In genomic region chr4:148055844-148056243, GRCh38 we compare ENCODE assay signal across 18 cellular contexts.
DNase-seq lines count a peak whose midpoint lies in the region; ATAC-seq and TF ChIP-seq lines count a peak whose summit lies in the region.
"Had no signal": no experiment of that assay in that cellular context is flagged by ENCODE, and none has a peak within 500 bp of the region (broad histone marks: within the 10 kb centered on the region; RNA-seq: fewer than 3 reads in every experiment).

No MANE protein-coding gene starts in this region.

- no peaks in the 10 kb centered on the region for H3K36me3 Mint-ChIP-seq in T-helper 17 cell (ENCODE audit: low read depth)
- H3K36me3 Mint-ChIP-seq in stimulated activated effector memory CD8-positive, alpha-beta T cell treated with anti-CD3 and anti-CD28 coated beads, Interleukin-12 subunit alpha, Interleukin-12 subunit beta, amount 100 ng/mL, for 72 hours, result no peaks in the 10 kb centered on the region

- no peak for DNase-seq in left ventricle myocardium inferior
- DNase-seq in Right ventricle myocardium superior, result no peak
- no peak for DNase-seq in T-helper 17 cell
- DNase-seq in stimulated activated effector memory CD8-positive, alpha-beta T cell treated with anti-CD3 and anti-CD28 coated beads, Interleukin-12 subunit alpha, Interleukin-12 subunit beta, amount 100 ng/mL, for 72 hours (ENCODE audit: low spot score in 2 of 2), result no peak
- no peak for DNase-seq in HPDE6-E6E7 (ENCODE audit: extremely low spot score)
- no peak for DNase-seq in midbrain (lab: John Stamatoyannopoulos, UW)
- DNase-seq in H4 (ENCODE audit: low spot score), result no peak
- DNase-seq: activated T-cell treated with anti-CD3 and anti-CD28 coated beads, Interleukin-2, amount 50 U/mL, for 1 hour; endodermal cell; GOT3; IMR-90; SHP77; spleen had no signal

- ATAC-seq in Right ventricle myocardium superior (ENCODE audit: poor library complexity), result no peak
- ATAC-seq in GM21737 (IDR thresholded peaks at IDR 0.05; ENCODE audit: unreplicated experiment), result peak; percentile 34
- ATAC-seq in T-helper 17 cell, result no peak
- ATAC-seq in stimulated activated effector memory CD8-positive, alpha-beta T cell treated with anti-CD3 and anti-CD28 coated beads, Interleukin-12 subunit alpha, Interleukin-12 subunit beta, amount 100 ng/mL, for 72 hours, result no peak
- ATAC-seq: left lobe of liver; stimulated activated naive CD8-positive, alpha-beta T cell treated with anti-CD3 and anti-CD28 coated beads, Interleukin-15, amount 100 ng/mL, for 72 hours had no signal

- no peak for TF ChIP-seq CTCF in left ventricle myocardium inferior (IDR thresholded peaks at IDR 0.05; ENCODE audit: borderline replicate concordance)

- no peaks in the 10 kb centered on the region for H3K27me3 Mint-ChIP-seq in T-helper 17 cell
- H3K27me3 Mint-ChIP-seq: stimulated activated naive CD8-positive, alpha-beta T cell treated with anti-CD3 and anti-CD28 coated beads, Interleukin-15, amount 100 ng/mL, for 72 hours had no signal

- H3K4me1 Mint-ChIP-seq in T-helper 17 cell, result peaks cover 69% of the 10 kb centered on the region
- peaks cover 83% of the 10 kb centered on the region for H3K4me1 Mint-ChIP-seq in stimulated activated effector memory CD8-positive, alpha-beta T cell treated with anti-CD3 and anti-CD28 coated beads, Interleukin-12 subunit alpha, Interleukin-12 subunit beta, amount 100 ng/mL, for 72 hours

- H3K9me3 Mint-ChIP-seq in stimulated activated effector memory CD8-positive, alpha-beta T cell treated with anti-CD3 and anti-CD28 coated beads, Interleukin-12 subunit alpha, Interleukin-12 subunit beta, amount 100 ng/mL, for 72 hours, result no peaks in the 10 kb centered on the region
- H3K9me3 Mint-ChIP-seq: endodermal cell had no signal

- H3K4me3 ChIP-seq in left ventricle myocardium inferior, result no peak overlapping the region
- H3K4me3 ChIP-seq: cardiac muscle cell, prostate gland, spleen had no signal

- peak overlapping the region; percentile 85 for H3K27ac Mint-ChIP-seq in T-helper 17 cell
- peak overlapping the region; percentile 84 for H3K27ac Mint-ChIP-seq in stimulated activated effector memory CD8-positive, alpha-beta T cell treated with anti-CD3 and anti-CD28 coated beads, Interleukin-12 subunit alpha, Interleukin-12 subunit beta, amount 100 ng/mL, for 72 hours
- H3K27ac Mint-ChIP-seq: endodermal cell had no signal

- no peaks in the 10 kb centered on the region for H3K36me3 ChIP-seq in left ventricle myocardium inferior
- H3K36me3 ChIP-seq: cardiac muscle cell, prostate gland, spleen had no signal

- H3K9me3 ChIP-seq in left ventricle myocardium inferior (replicated peaks), result no peaks in the 10 kb centered on the region
- H3K9me3 ChIP-seq in T-helper 17 cell (ENCODE audit: control insufficient read depth, low read length, poor library complexity, severe bottlenecking), result no peaks in the 10 kb centered on the region
- H3K9me3 ChIP-seq: prostate gland, spleen had no signal

- peak overlapping the region; percentile 15 for H3K4me3 Mint-ChIP-seq in T-helper 17 cell
- H3K4me3 Mint-ChIP-seq in stimulated activated effector memory CD8-positive, alpha-beta T cell treated with anti-CD3 and anti-CD28 coated beads, Interleukin-12 subunit alpha, Interleukin-12 subunit beta, amount 100 ng/mL, for 72 hours, result no peak overlapping the region
- H3K4me3 Mint-ChIP-seq: endodermal cell had no signal

- H3K27ac ChIP-seq in left ventricle myocardium inferior (replicated peaks), result peak overlapping the region; percentile 90
- H3K27ac ChIP-seq: cardiac muscle cell, prostate gland had no signal

- intact Hi-C loops in left ventricle myocardium inferior (cut with micrococcal nuclease), result no loop called here
- intact Hi-C loops in Right ventricle myocardium superior (cut with DNase I), result no loop called here

- no peaks in the 10 kb centered on the region for H3K27me3 ChIP-seq in left ventricle myocardium inferior (ENCODE audit: low read depth)
- H3K27me3 ChIP-seq: cardiac muscle cell, spleen had no signal

- peaks cover 100% of the 10 kb centered on the region for H3K4me1 ChIP-seq in left ventricle myocardium inferior
- H3K4me1 ChIP-seq: prostate gland had no signal
